Comparison of ENCODE assay signal across 8 cellular contexts in the genomic region with DNA sequence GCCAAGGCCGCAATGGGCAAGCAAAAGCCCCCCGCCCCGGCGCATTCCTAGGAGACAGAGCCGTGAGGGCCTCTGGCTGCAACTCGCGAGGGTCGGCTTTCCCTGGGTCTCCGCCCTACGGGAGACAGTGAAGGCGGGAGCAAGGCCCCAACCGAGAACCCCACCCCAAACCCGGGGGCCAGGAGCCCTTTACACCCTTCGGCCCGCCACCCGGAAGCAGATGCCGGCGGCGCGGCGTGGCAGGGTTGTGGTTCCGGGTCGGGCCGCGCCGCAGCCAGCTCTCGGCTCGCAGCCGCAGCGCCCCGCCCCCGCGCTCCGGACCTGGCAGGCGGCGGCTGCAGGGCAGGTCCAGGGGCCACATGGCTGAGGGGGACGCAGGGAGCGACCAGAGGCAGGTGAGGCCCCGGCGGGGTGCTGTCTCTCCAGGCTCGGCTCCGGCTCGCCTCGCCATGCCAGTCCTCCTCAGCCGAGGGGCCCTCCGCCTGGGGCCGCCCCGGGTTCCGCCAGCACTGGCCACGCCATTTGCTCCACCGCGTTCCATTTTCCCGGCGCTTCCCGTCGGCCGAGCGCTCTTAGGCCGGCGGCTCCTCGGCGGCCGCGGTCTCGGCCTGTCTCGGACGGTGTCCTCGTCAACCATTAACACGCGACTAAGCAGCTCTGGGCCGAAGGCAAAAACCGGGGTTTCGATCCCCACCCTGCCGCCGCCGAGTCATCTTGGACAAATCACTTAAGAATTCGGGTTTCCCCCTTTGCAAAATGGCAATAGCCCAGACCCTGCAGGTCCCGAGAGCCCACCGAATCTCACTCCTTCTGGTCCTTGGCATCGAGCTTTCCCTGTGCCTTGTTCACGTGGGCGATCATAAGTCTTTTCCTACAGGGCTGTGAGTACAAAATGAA. TPM values are rescaled to one million over a fixed set of nuclear protein-coding genes. Genes with fewer than 3 reads are reported as not detected.
A peak's percentile ranks its signal among the peaks of the same experiment; 100 is the strongest.
DNase-seq lines count a peak whose midpoint lies in the region; ATAC-seq and TF ChIP-seq lines count a peak whose summit lies in the region.

TSS of gene IMPACT (plus strand) at position 273 of the 897 bp plus-strand sequence. CDS start at position 360, 87 bp downstream.

- H3K4me3 Mint-ChIP-seq in Caco-2 (ENCODE audit: unreplicated experiment): peak within 1 kb of the TSS; percentile 86
- H3K4me3 Mint-ChIP-seq in activated T-cell treated with anti-CD3 and anti-CD28 coated beads, Interleukin-2, amount 50 U/mL, for 72 hours: peak within 1 kb of the TSS; percentile 90 to 95

- intact Hi-C loops in Caco-2 (cut with micrococcal nuclease; ENCODE audit: unreplicated experiment) (no loop called here), PC-9 (cut with micrococcal nuclease; ENCODE audit: unreplicated experiment) (no loop called here), esophagus squamous epithelium (cut with DNase I) (no loop called here)

- DNase-seq in Caco-2: peak; percentile 80 to 87
- peak; percentile 29 for DNase-seq in HS-27A (ENCODE audit: low read depth)
- peak; percentile 52 to 77 for DNase-seq in PC-9
- peak; percentile 82 to 86 for DNase-seq in activated T-cell treated with anti-CD3 and anti-CD28 coated beads, Interleukin-2, amount 50 U/mL, for 72 hours
- peak; percentile 9 for DNase-seq in esophagus squamous epithelium (lab: John Stamatoyannopoulos, UW)
- DNase-seq in stimulated activated CD8-positive, alpha-beta memory T cell treated with anti-CD3 and anti-CD28 coated beads, Interleukin-7, amount 100 ng/mL, for 24 hours (ENCODE audit: low read depth): peak; percentile 51

- no peak for TF ChIP-seq CTCF in Caco-2 (IDR thresholded peaks at IDR 0.05; ENCODE audit: insufficient read depth in 1 of 2, low read depth in 1 of 2, low read length in 1 of 2, severe bottlenecking in 1 of 2, unreplicated experiment in 1 of 2)
- no peak for TF ChIP-seq CTCF in PC-9 (conservative IDR thresholded peaks at IDR 0.05)
- no peak for TF ChIP-seq CTCF in esophagus squamous epithelium (IDR thresholded peaks at IDR 0.05)

- H3K27me3 ChIP-seq in Caco-2 (replicated peaks; ENCODE audit: control insufficient read depth, insufficient read depth, low read length) (no peaks in the 10 kb centered on the region), PC-9 (ENCODE audit: insufficient read depth, low read depth) (no peaks in the 10 kb centered on the region), esophagus squamous epithelium (peaks cover 0 to 39% (median 0%) of the 10 kb centered on the region in 4 donors), muscle layer of duodenum (ENCODE audit: low read depth, low read length) (no peaks in the 10 kb centered on the region)

- CTCF ChIA-PET in Caco-2 (lab: Charles Lee): no interaction called here
- CTCF ChIA-PET in PC-9 (lab: Charles Lee): no interaction called here

- no peaks in the 10 kb centered on the region for H3F3A ChIP-seq in PC-9 (ENCODE audit: insufficient read depth, low read depth)

- H3K4me3 ChIP-seq in Caco-2 (ENCODE audit: low read depth, low read length) (peak within 1 kb of the TSS; percentile 61), PC-9 (peak within 1 kb of the TSS; percentile 84), esophagus squamous epithelium (peak within 1 kb of the TSS; percentile 69 to 90 (median 86)), muscle layer of duodenum (ENCODE audit: low read depth in 1 of 2, low read length in 2 of 2) (peak within 1 kb of the TSS; percentile 81 to 83)

- no peaks in the 10 kb centered on the region for H3K36me3 ChIP-seq in Caco-2 (ENCODE audit: control insufficient read depth, insufficient read depth, low read length)
- H3K36me3 ChIP-seq in PC-9 (ENCODE audit: low read depth): peaks cover 3% of the 10 kb centered on the region; the same call in 1 of the 2 replicates
- peaks cover 0 to 15% (median 0%) of the 10 kb centered on the region in 3 donors for H3K36me3 ChIP-seq in esophagus squamous epithelium
- H3K36me3 ChIP-seq in muscle layer of duodenum (ENCODE audit: control insufficient read depth in 1 of 2, insufficient read depth in 2 of 2, low read length in 2 of 2): no peaks in the 10 kb centered on the region

- H3K4me1 ChIP-seq in Caco-2 (peaks cover 6% of the 10 kb centered on the region), PC-9 (replicated peaks; ENCODE audit: insufficient read depth) (peaks cover 10% of the 10 kb centered on the region), esophagus squamous epithelium (peaks cover 3 to 27% (median 14%) of the 10 kb centered on the region in 3 donors), muscle layer of duodenum (ENCODE audit: control insufficient read depth in 1 of 2, insufficient read depth in 2 of 2, low read length in 2 of 2) (peaks cover 7 to 14% of the 10 kb centered on the region in 2 donors)

- TF ChIP-seq POLR2A in esophagus squamous epithelium (IDR thresholded peaks at IDR 0.05): peak in 3 of 4 donors; percentile 33 to 62 (median 45)

- POLR2A ChIA-PET in Caco-2 (lab: Charles Lee) (interaction anchor here (1.6 kb wide), 1 partner anchor 29 kb away, joined by 8 read pairs; the partner anchor contains the start of gene OSBPL1A), PC-9 (lab: Charles Lee; ENCODE audit: unreplicated experiment) (interaction anchor here (0.6 to 0.9 kb wide), 4 partner anchors 212 to 870 kb away, joined by 3 to 5 read pairs (median 4); no protein-coding TSS in a partner anchor)

- no peaks in the 10 kb centered on the region for H3K9me3 Mint-ChIP-seq in Caco-2 (ENCODE audit: unreplicated experiment)
- peaks cover 2 to 3% of the 10 kb centered on the region in 2 donors for H3K9me3 Mint-ChIP-seq in activated T-cell treated with anti-CD3 and anti-CD28 coated beads, Interleukin-2, amount 50 U/mL, for 72 hours

- no peaks in the 10 kb centered on the region for H3K27me3 Mint-ChIP-seq in Caco-2 (ENCODE audit: insufficient read depth, unreplicated experiment)
- H3K27me3 Mint-ChIP-seq in activated T-cell treated with anti-CD3 and anti-CD28 coated beads, Interleukin-2, amount 50 U/mL, for 72 hours (ENCODE audit: low read depth): peaks cover 25% of the 10 kb centered on the region

- H4K20me1 ChIP-seq in PC-9 (ENCODE audit: insufficient read depth): no peaks in the 10 kb centered on the region

- H3K36me3 Mint-ChIP-seq in Caco-2 (ENCODE audit: insufficient read depth, unreplicated experiment): peaks cover 7% of the 10 kb centered on the region
- H3K36me3 Mint-ChIP-seq in activated T-cell treated with anti-CD3 and anti-CD28 coated beads, Interleukin-2, amount 50 U/mL, for 72 hours (ENCODE audit: insufficient read depth in 2 of 2): peaks cover 7 to 9% of the 10 kb centered on the region in 2 donors

- ATAC-seq in GM19467 (IDR thresholded peaks at IDR 0.05; ENCODE audit: unreplicated experiment): peak; percentile 81
- peak; percentile 89 to 93 for ATAC-seq in activated T-cell treated with anti-CD3 and anti-CD28 coated beads, Interleukin-2, amount 50 U/mL, for 72 hours (replicated peaks in 1 of 2)

- no peaks in the 10 kb centered on the region for H3K9me2 ChIP-seq in PC-9 (ENCODE audit: insufficient read depth)

- peaks cover 8% of the 10 kb centered on the region for H3K4me1 Mint-ChIP-seq in Caco-2 (ENCODE audit: low read depth, unreplicated experiment)
- H3K4me1 Mint-ChIP-seq in activated T-cell treated with anti-CD3 and anti-CD28 coated beads, Interleukin-2, amount 50 U/mL, for 72 hours (ENCODE audit: low read depth): peaks cover 25% of the 10 kb centered on the region

- 1 to 4% methylated on average over 12 to 26 of the region's 82 CpGs for WGBS in esophagus squamous epithelium, 2 donors

- H3K27ac ChIP-seq in PC-9: peak within 1 kb of the TSS; percentile 77
- peak within 1 kb of the TSS; percentile 82 to 89 (median 85) for H3K27ac ChIP-seq in esophagus squamous epithelium
- peak within 1 kb of the TSS; percentile 73 for H3K27ac ChIP-seq in muscle layer of duodenum (ENCODE audit: low read length)

- peak within 1 kb of the TSS; percentile 93 for H3K27ac Mint-ChIP-seq in Caco-2 (ENCODE audit: unreplicated experiment)
- H3K27ac Mint-ChIP-seq in activated T-cell treated with anti-CD3 and anti-CD28 coated beads, Interleukin-2, amount 50 U/mL, for 72 hours: peak within 1 kb of the TSS; percentile 96

- H3K4me2 ChIP-seq in PC-9: peak within 1 kb of the TSS; percentile 79

- peaks cover 22% of the 10 kb centered on the region for H3K79me2 ChIP-seq in PC-9 (ENCODE audit: low read depth)

- H2AFZ ChIP-seq in PC-9: peak within 1 kb of the TSS; percentile 92

- no peaks in the 10 kb centered on the region for H3K9me3 ChIP-seq in Caco-2
- no peaks in the 10 kb centered on the region for H3K9me3 ChIP-seq in PC-9 (ENCODE audit: insufficient read depth, low read depth)
- no peaks in the 10 kb centered on the region for H3K9me3 ChIP-seq in esophagus squamous epithelium
- no peaks in the 10 kb centered on the region for H3K9me3 ChIP-seq in muscle layer of duodenum (ENCODE audit: control insufficient read depth in 1 of 2, low read length in 2 of 2)

- BruUV-seq in Caco-2 (replicated peaks; lab: Mats Ljungman, UMichigan): no TSS peak
- BruUV-seq in PC-9 (replicated peaks; lab: Mats Ljungman, UMichigan): TSS peak; percentile 70

RNA-seq across cellular contexts. Expression of gene IMPACT, which starts in this region (rescaled TPM):
- total RNA-seq in Caco-2 (2022) (20.3 and 20.6 TPM in 2 replicates), PC-9 (2021) (29.0 and 32.9 TPM in 2 replicates), esophagus squamous epithelium (10 to 100 TPM in 3 of 4 donors, 1 to 10 TPM in 1; 10.0 to 38.5 (median 20.1) TPM)
- 10 to 100 TPM; 19.0 to 27.6 TPM for total RNA-seq in activated T-cell treated with anti-CD3 and anti-CD28 coated beads, Interleukin-2, amount 50 U/mL, for 72 hours

Comparison
In these comparisons a context has a peak if more than half of its experiments do, and no peak if none do; other contexts are left out.
1. Peak in every context shown above with its lines: DNase-seq, ATAC-seq, H3K4me3 ChIP-seq and H3K27ac ChIP-seq.
2. DNase-seq: peak in every context shown above with its lines; median percentile 84 in activated T-cell treated with anti-CD3 and anti-CD28 coated beads, Interleukin-2, amount 50 U/mL, for 72 hours; 84 in Caco-2; 64 in PC-9; 51 in stimulated activated CD8-positive, alpha-beta memory T cell treated with anti-CD3 and anti-CD28 coated beads, Interleukin-7, amount 100 ng/mL, for 24 hours; 29 in HS-27A; 9 in esophagus squamous epithelium.